ENCODE assay signal across 2 cellular contexts in genomic region chrX:18895157-18895952, GRCh38.
TF ChIP-seq lines count a peak whose summit lies in the region.

No MANE protein-coding gene starts in this region.

TF ChIP-seq in liver, 16 proteins besides CTCF, POLR2A, EP300 and RAD21:
- TF ChIP-seq REST (IDR thresholded peaks at IDR 0.05): no peak
- no peak for TF ChIP-seq ATF3 (IDR thresholded peaks at IDR 0.05)
- TF ChIP-seq GABPA (IDR thresholded peaks at IDR 0.05 in 1 of 2, conservative IDR thresholded peaks at IDR 0.05 in 1 of 2): no peak
- no peak for TF ChIP-seq HNF4A (conservative IDR thresholded peaks at IDR 0.05)
- TF ChIP-seq RXRA (IDR thresholded peaks at IDR 0.05): no peak
- TF ChIP-seq TAF1 (conservative IDR thresholded peaks at IDR 0.05): no peak
- TF ChIP-seq NR2F2 (IDR thresholded peaks at IDR 0.05): no peak
- no peak for TF ChIP-seq FOXA1 (IDR thresholded peaks at IDR 0.05)
- no peak for TF ChIP-seq EGR1 (IDR thresholded peaks at IDR 0.05; ENCODE audit: low read depth in 2 of 2)
- TF ChIP-seq JUND (IDR thresholded peaks at IDR 0.05): no peak
- no peak for TF ChIP-seq YY1 (IDR thresholded peaks at IDR 0.05)
- no peak for TF ChIP-seq FOXA2 (IDR thresholded peaks at IDR 0.05)
- TF ChIP-seq ZBTB33 (IDR thresholded peaks at IDR 0.05): no peak
- TF ChIP-seq SP1 (IDR thresholded peaks at IDR 0.05): no peak
- TF ChIP-seq MAX (IDR thresholded peaks at IDR 0.05): no peak
- TF ChIP-seq HNF4G (IDR thresholded peaks at IDR 0.05): no peak

TF ChIP-seq in HepG2, 621 proteins besides CTCF, POLR2A, EP300 and RAD21 (continued from another document):
- no peak for TF ChIP-seq ZNF318 (CRISPR knock-in tag; IDR thresholded peaks at IDR 0.05)
- TF ChIP-seq KDM3A (CRISPR knock-in tag; IDR thresholded peaks at IDR 0.05; ENCODE audit: low read depth): no peak
- TF ChIP-seq ZNF253 (CRISPR knock-in tag; IDR thresholded peaks at IDR 0.05; ENCODE audit: borderline replicate concordance): no peak
- no peak for TF ChIP-seq ZNF83 (CRISPR knock-in tag; IDR thresholded peaks at IDR 0.05; ENCODE audit: borderline replicate concordance)
- no peak for TF ChIP-seq RELA (CRISPR knock-in tag; IDR thresholded peaks at IDR 0.05)
- no peak for TF ChIP-seq JUND (CRISPR knock-in tag; IDR thresholded peaks at IDR 0.05)
